8 cellular contexts compared by ENCODE assay signal in genomic region chr16:11915644-11916523, GRCh38.
DNase-seq lines count a peak whose midpoint lies in the region; ATAC-seq and TF ChIP-seq lines count a peak whose summit lies in the region.

TSS of gene GSPT1 (minus strand) at chr16:11915956. CDS start at chr16:11915720, 236 bp downstream.

- TF ChIP-seq CTCF in AG09319 (IDR thresholded peaks at IDR 0.05; ENCODE audit: low read depth, low read length) = no peak

- in situ Hi-C loops in GM18951 (cut with MboI; ENCODE audit: low sequenced_read_pairs, unreplicated experiment) = no loop called here

- peak; percentile 83 for ATAC-seq in HG03196 (IDR thresholded peaks at IDR 0.05; ENCODE audit: unreplicated experiment)

- TF ChIP-seq POLR2A in GM18951 (IDR thresholded peaks at IDR 0.05; ENCODE audit: extremely low read depth, insufficient read depth, insufficient read length) = peak; percentile 80

- DNase-seq in AG09319 (ENCODE audit: extremely low read depth, low read depth) (peak; percentile 94), NCI-H345 treated with DMSO at 0.1 percent for 48 hours (lab: John Stamatoyannopoulos, UW; ENCODE audit: unreplicated experiment) (peak; percentile 96), inferior parietal cortex (ENCODE audit: extremely low spot score) (peak; percentile 96)
- peak; percentile 99 for DNase-seq in activated CD4-positive, CD25-positive, alpha-beta regulatory T cell (lab: John Stamatoyannopoulos, UW)
- DNase-seq in central memory CD4-positive, alpha-beta T cell = peak; percentile 99
- peak; percentile 98 to 99 for DNase-seq in stimulated activated CD4-positive, alpha-beta T cell treated with anti-CD3 and anti-CD28 coated beads, Interleukin-12 subunit alpha, Interleukin-12 subunit beta, amount 100 ng/mL, for 24 hours (ENCODE audit: low read depth in 2 of 2)

Comparison
In these comparisons a context has a peak if more than half of its experiments do, and no peak if none do; other contexts are left out.
1. Peak in every context shown above with its lines: DNase-seq and ATAC-seq.